ENCODE assay signal across 8 cellular contexts in genomic region chr14:67514203-67514607, GRCh38. TPM values are rescaled to one million over a fixed set of nuclear protein-coding genes. Genes with fewer than 3 reads are reported as not detected.
A peak's percentile ranks its signal among the peaks of the same experiment; 100 is the strongest.
DNase-seq lines count a peak whose midpoint lies in the region; ATAC-seq, FAIRE-seq and TF ChIP-seq lines count a peak whose summit lies in the region.

No MANE protein-coding gene starts in this region.

- TF ChIP-seq CTCF in adrenal gland (IDR thresholded peaks at IDR 0.05) = no peak
- no peak for TF ChIP-seq CTCF in kidney (IDR thresholded peaks at IDR 0.05; ENCODE audit: borderline replicate concordance, extremely low read depth, insufficient read depth)
- TF ChIP-seq CTCF in suprapubic skin (IDR thresholded peaks at IDR 0.05) = no peak
- no peak for TF ChIP-seq CTCF in RWPE1 (conservative IDR thresholded peaks at IDR 0.05; ENCODE audit: low read depth)

- H3K27ac Mint-ChIP-seq in T-helper 1 cell treated with Interleukin-12 subunit alpha and Interleukin-12 subunit beta and Interleukin-4 antibody, amounts not matched to agents 30 μg/mL and 1 μg/mL, for 36 hours = no peak overlapping the region

- no peaks in the 10 kb centered on the region for H3K36me3 Mint-ChIP-seq in T-helper 1 cell treated with Interleukin-12 subunit alpha and Interleukin-12 subunit beta and Interleukin-4 antibody, amounts not matched to agents 30 μg/mL and 1 μg/mL, for 36 hours (ENCODE audit: low read depth)

- H3K4me3 Mint-ChIP-seq in T-helper 1 cell treated with Interleukin-12 subunit alpha and Interleukin-12 subunit beta and Interleukin-4 antibody, amounts not matched to agents 30 μg/mL and 1 μg/mL, for 36 hours = peak overlapping the region; percentile 66

- FAIRE-seq in kidney (lab: Jason Lieb, UNC) = no peak

- peak overlapping the region in 1 of 2 donors; percentile 23 for H3K9ac ChIP-seq in kidney (ENCODE audit: low read length in 2 of 2)

- no peak for DNase-seq in T-helper 1 cell
- peak; percentile 33 to 62 (median 50) for DNase-seq in adrenal gland
- no peak for DNase-seq in kidney
- DNase-seq in suprapubic skin (ENCODE audit: low spot score in 2 of 2) = no peak
- DNase-seq in HK-2 (ENCODE audit: unreplicated experiment) = no peak
- no peak for DNase-seq in RWPE1 (ENCODE audit: low spot score)

- TF ChIP-seq POLR2A in adrenal gland (IDR thresholded peaks at IDR 0.05) (no peak), suprapubic skin (IDR thresholded peaks at IDR 0.05) (no peak)

- 7 to 25% (median 18%) methylated on average over 3 to 9 of the region's 9 CpGs for WGBS in adrenal gland, 4 donors
- 16% methylated on average over 6 of the region's 9 CpGs for WGBS in suprapubic skin

- H3K9me3 ChIP-seq in adrenal gland (replicated peaks in 1 of 3) (no peaks in the 10 kb centered on the region), kidney (ENCODE audit: control insufficient read depth in 1 of 2, low read length in 2 of 2) (no peaks in the 10 kb centered on the region), suprapubic skin (no peaks in the 10 kb centered on the region)

- H3K36me3 ChIP-seq in adrenal gland (replicated peaks in 1 of 2) = no peaks in the 10 kb centered on the region
- no peaks in the 10 kb centered on the region for H3K36me3 ChIP-seq in kidney (ENCODE audit: control insufficient read depth in 1 of 2, insufficient read depth in 2 of 2, low read length in 2 of 2)
- H3K36me3 ChIP-seq in suprapubic skin = no peaks in the 10 kb centered on the region

- intact Hi-C loops in adrenal gland (cut with DNase I) (no loop called here), kidney (cut with DNase I) (no loop called here)

- ATAC-seq in HG03135 (IDR thresholded peaks at IDR 0.05; ENCODE audit: unreplicated experiment) = no peak

- POLR2A ChIA-PET in RWPE1 (lab: Yijun Ruan, JAX; ENCODE audit: low non-redundant PET) = interaction anchor here (1.0 kb wide), 1 partner anchor 36 kb away, joined by 3 read pairs; no protein-coding TSS in a partner anchor

- peak overlapping the region in 4 of 5 donors; percentile 72 to 91 (median 90) for H3K27ac ChIP-seq in adrenal gland
- H3K27ac ChIP-seq in kidney (ENCODE audit: low read depth in 2 of 2, low read length in 2 of 2) = no peak overlapping the region
- no peak overlapping the region for H3K27ac ChIP-seq in suprapubic skin
- no peak overlapping the region; the same call in 1 of the 2 replicates for H3K27ac ChIP-seq in RWPE1

- H3K9me3 Mint-ChIP-seq in T-helper 1 cell treated with Interleukin-12 subunit alpha and Interleukin-12 subunit beta and Interleukin-4 antibody, amounts not matched to agents 30 μg/mL and 1 μg/mL, for 36 hours = no peaks in the 10 kb centered on the region

- H3K27me3 ChIP-seq in adrenal gland (no peaks in the 10 kb centered on the region), suprapubic skin (peaks cover 2% of the 10 kb centered on the region)

- H3K27me3 Mint-ChIP-seq in T-helper 1 cell treated with Interleukin-12 subunit alpha and Interleukin-12 subunit beta and Interleukin-4 antibody, amounts not matched to agents 30 μg/mL and 1 μg/mL, for 36 hours (ENCODE audit: low read depth) = peaks cover 66% of the 10 kb centered on the region

- TF ChIP-seq EP300 in suprapubic skin (IDR thresholded peaks at IDR 0.05) = no peak

- peaks cover 16% of the 10 kb centered on the region for H3K4me1 Mint-ChIP-seq in T-helper 1 cell treated with Interleukin-12 subunit alpha and Interleukin-12 subunit beta and Interleukin-4 antibody, amounts not matched to agents 30 μg/mL and 1 μg/mL, for 36 hours (ENCODE audit: low read depth)

- H3K4me3 ChIP-seq in adrenal gland = peak overlapping the region in 2 of 4 donors; percentile 89 to 96
- peak overlapping the region; percentile 57 to 69 for H3K4me3 ChIP-seq in kidney (ENCODE audit: low read length in 2 of 2)
- peak overlapping the region; percentile 94 for H3K4me3 ChIP-seq in suprapubic skin

- H3K4me1 ChIP-seq in adrenal gland (replicated peaks in 1 of 2) (peaks cover 31 to 57% of the 10 kb centered on the region in 2 donors), kidney (ENCODE audit: control insufficient read depth in 1 of 2, insufficient read depth in 1 of 2, low read depth in 1 of 2, low read length in 2 of 2) (peaks cover 7 to 11% of the 10 kb centered on the region in 2 donors), suprapubic skin (peaks cover 24% of the 10 kb centered on the region)

- CTCF ChIA-PET in RWPE1 (lab: Yijun Ruan, JAX) = interaction anchor here (2.4 kb wide), 1 partner anchor 87 kb away, joined by 7 read pairs; no protein-coding TSS in a partner anchor

RNA-seq across cellular contexts. Expression of gene PLEKHH1, which starts 18.9 kb away (rescaled TPM):
- total RNA-seq in adrenal gland = 10 to 100 TPM in 7 of 8 donors, 1 to 10 TPM in 1; 8.3 to 30.6 (median 18.6) TPM
- polyA plus RNA-seq in adrenal gland = 10 to 100 TPM; 19.3 to 50.4 (median 28.0) TPM
- 26.2 TPM for total RNA-seq in kidney
- 9.1 TPM for polyA plus RNA-seq in kidney (ENCODE audit: insufficient read depth, low read depth, low replicate concordance)
- total RNA-seq in suprapubic skin = 10 to 100 TPM; 15.3 to 75.6 (median 23.7) TPM

RNA-seq across cellular contexts. Expression of gene TMEM229B, which starts 25.7 kb away (rescaled TPM):
- 10 to 100 TPM; 27.8 to 63.9 (median 40.1) TPM for total RNA-seq in adrenal gland
- polyA plus RNA-seq in adrenal gland = 10 to 100 TPM in 2 of 3 donors, 1 to 10 TPM in 1; 5.7 to 31.9 (median 12.0) TPM
- total RNA-seq in kidney = 7.8 TPM
- 3.1 TPM for polyA plus RNA-seq in kidney (ENCODE audit: insufficient read depth, low read depth, low replicate concordance)
- 1 to 10 TPM; 1.5 to 3.3 (median 1.8) TPM for total RNA-seq in suprapubic skin

Comparison
In these comparisons a context has a peak if more than half of its experiments do, and no peak if none do; other contexts are left out.
1. DNase-seq: peak in adrenal gland (7 of 7); none in T-helper 1 cell (0 of 5), kidney (single experiment), suprapubic skin (0 of 2), HK-2 (single experiment) and RWPE1 (single experiment).
2. H3K27ac ChIP-seq: peak in adrenal gland (4 of 5); none in kidney (0 of 2), suprapubic skin (single experiment) and RWPE1 (single experiment).